In the genomic region with DNA sequence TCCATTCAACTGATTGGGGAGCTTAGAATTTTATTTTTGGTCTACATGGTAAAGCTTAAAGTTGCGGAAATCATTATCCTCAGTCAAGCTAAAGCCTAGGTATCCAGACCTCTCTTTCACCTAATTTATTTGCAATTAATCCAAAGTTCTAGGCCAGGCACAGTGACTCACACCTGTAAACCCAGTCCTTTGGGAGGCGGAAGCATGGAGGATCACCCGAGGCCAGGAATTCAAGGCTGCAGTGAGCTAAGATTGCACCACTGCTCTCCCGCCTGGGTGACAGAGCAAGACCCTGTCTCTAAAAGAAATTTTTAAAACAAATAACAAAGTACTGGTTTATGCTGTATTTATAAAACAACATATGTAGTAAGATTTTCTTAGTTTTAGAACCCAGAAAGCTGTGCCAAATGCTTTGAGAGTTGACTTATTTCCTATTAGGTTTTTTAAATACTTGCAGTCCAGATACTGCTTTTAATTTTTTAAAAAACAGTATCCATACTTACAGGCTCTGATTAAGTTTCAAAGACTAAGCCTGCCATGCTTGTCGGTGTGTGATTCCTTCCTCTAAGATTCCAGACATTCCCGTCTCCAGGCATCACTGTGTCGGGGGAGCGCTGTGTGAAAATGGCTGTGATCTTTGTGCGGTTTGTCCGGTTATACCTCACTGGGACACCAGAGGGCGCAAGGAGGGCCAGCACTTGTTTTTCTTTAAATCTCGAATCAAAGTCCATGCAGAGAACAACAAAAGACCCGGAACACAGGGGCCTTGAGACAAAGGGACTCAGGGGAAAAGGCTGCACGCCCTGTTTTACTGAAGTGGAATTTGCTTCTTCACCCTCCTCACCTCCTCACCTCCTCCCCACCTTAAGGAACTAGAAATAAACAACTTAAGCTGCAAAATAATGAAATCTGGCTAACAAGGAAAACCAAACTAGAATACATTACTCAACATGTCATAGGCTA, we compare ENCODE assay signal across 8 cellular contexts. TPM values are rescaled to one million over a fixed set of nuclear protein-coding genes. Genes with fewer than 3 reads are reported as not detected.
DNase-seq lines count a peak whose midpoint lies in the region; ATAC-seq, FAIRE-seq and TF ChIP-seq lines count a peak whose summit lies in the region.

No MANE protein-coding gene starts in this region.

- H3K27me3 Mint-ChIP-seq in activated T-helper 2 cell treated with anti-CD3 and anti-CD28 coated beads, Interferon-gamma antibody, Interleukin-2, Interleukin-4, amounts not matched to agents 10 μg/mL and 5 μg/mL and 100 μg/mL, durations not matched to agents 14 hours and 24 hours and 36 hours (ENCODE audit: low read depth), result peaks cover 2% of the 10 kb centered on the region
- no peaks in the 10 kb centered on the region for H3K27me3 Mint-ChIP-seq in neural crest cell (ENCODE audit: low read depth)

- peaks cover 0 to 44% (median 20%) of the 10 kb centered on the region in 4 donors for H3K4me1 ChIP-seq in stomach

- no peak for TF ChIP-seq EP300 in stomach (IDR thresholded peaks at IDR 0.05)

- no peaks in the 10 kb centered on the region for H3K27me3 ChIP-seq in stomach

- peak; percentile 81 for FAIRE-seq in RCC 7860 (lab: Jason Lieb, UNC)

- peak; percentile 92 for ATAC-seq in GM21825 (IDR thresholded peaks at IDR 0.05; ENCODE audit: unreplicated experiment)

- no peaks in the 10 kb centered on the region for H3K9me3 Mint-ChIP-seq in activated T-helper 2 cell treated with anti-CD3 and anti-CD28 coated beads, Interferon-gamma antibody, Interleukin-2, Interleukin-4, amounts not matched to agents 10 μg/mL and 5 μg/mL and 100 μg/mL, durations not matched to agents 14 hours and 24 hours and 36 hours
- no peaks in the 10 kb centered on the region for H3K9me3 Mint-ChIP-seq in neural crest cell

- no peak for TF ChIP-seq POLR2A in stomach (IDR thresholded peaks at IDR 0.05)

- intact Hi-C loops in activated T-helper 2 cell treated with anti-CD3 and anti-CD28 coated beads, Interferon-gamma antibody, Interleukin-2, Interleukin-4, amounts not matched to agents 10 μg/mL and 5 μg/mL and 100 μg/mL, durations not matched to agents 14 hours and 24 hours and 36 hours (cut with micrococcal nuclease), result loop anchor here (1.0 kb wide), 4 partner anchors 13 to 164 kb away; no protein-coding TSS in a partner anchor
- intact Hi-C loops in stomach (cut with DNase I; ENCODE audit: low total_unique reads), result no loop called here

- no peak overlapping the region for H3K4me3 ChIP-seq in stomach

- 19 to 25% (median 22%) methylated on average over 14 of the region's 14 CpGs for WGBS in stomach, 5 donors

- DNase-seq in EH (ENCODE audit: low read depth) (peak; percentile 93), Kasumi-1 (lab: John Stamatoyannopoulos, UW) (peak; percentile 67 to 76), RCC 7860 (ENCODE audit: low spot score) (peak; percentile 78), fibroblast of the conjunctiva (ENCODE audit: low read depth) (peak; percentile 63), neural crest cell (ENCODE audit: low read depth, low spot score) (peak; percentile 95), stomach (peak; percentile 91)
- peak; percentile 72 for DNase-seq in activated T-helper 2 cell treated with anti-CD3 and anti-CD28 coated beads, Interferon-gamma antibody, Interleukin-2, Interleukin-4, amounts not matched to agents 10 μg/mL and 5 μg/mL and 100 μg/mL, durations not matched to agents 14 hours and 24 hours and 36 hours (ENCODE audit: low spot score)

- peak overlapping the region; percentile 89 for H3K27ac Mint-ChIP-seq in activated T-helper 2 cell treated with anti-CD3 and anti-CD28 coated beads, Interferon-gamma antibody, Interleukin-2, Interleukin-4, amounts not matched to agents 10 μg/mL and 5 μg/mL and 100 μg/mL, durations not matched to agents 14 hours and 24 hours and 36 hours
- H3K27ac Mint-ChIP-seq in neural crest cell (ENCODE audit: unreplicated experiment), result peak overlapping the region; percentile 100

- peak; percentile 90 for TF ChIP-seq CTCF in neural crest cell (conservative IDR thresholded peaks at IDR 0.05)
- TF ChIP-seq CTCF in stomach (IDR thresholded peaks at IDR 0.05), result peak in 5 of 7 experiments; percentile 77 to 97 (median 87)

- no peaks in the 10 kb centered on the region for H3K36me3 ChIP-seq in stomach

- peak overlapping the region; percentile 62 to 86 (median 77) for H3K27ac ChIP-seq in stomach

- peak overlapping the region; percentile 26 for H3K4me3 Mint-ChIP-seq in activated T-helper 2 cell treated with anti-CD3 and anti-CD28 coated beads, Interferon-gamma antibody, Interleukin-2, Interleukin-4, amounts not matched to agents 10 μg/mL and 5 μg/mL and 100 μg/mL, durations not matched to agents 14 hours and 24 hours and 36 hours (ENCODE audit: low read depth)
- H3K4me3 Mint-ChIP-seq in neural crest cell, result peak overlapping the region; percentile 70

- H3K36me3 Mint-ChIP-seq in activated T-helper 2 cell treated with anti-CD3 and anti-CD28 coated beads, Interferon-gamma antibody, Interleukin-2, Interleukin-4, amounts not matched to agents 10 μg/mL and 5 μg/mL and 100 μg/mL, durations not matched to agents 14 hours and 24 hours and 36 hours (ENCODE audit: low read depth), result no peaks in the 10 kb centered on the region
- no peaks in the 10 kb centered on the region for H3K36me3 Mint-ChIP-seq in neural crest cell (ENCODE audit: low read depth)

- peaks cover 10% of the 10 kb centered on the region for H3K4me1 Mint-ChIP-seq in activated T-helper 2 cell treated with anti-CD3 and anti-CD28 coated beads, Interferon-gamma antibody, Interleukin-2, Interleukin-4, amounts not matched to agents 10 μg/mL and 5 μg/mL and 100 μg/mL, durations not matched to agents 14 hours and 24 hours and 36 hours (ENCODE audit: low read depth)
- H3K4me1 Mint-ChIP-seq in neural crest cell, result peaks cover 27% of the 10 kb centered on the region

- no peaks in the 10 kb centered on the region for H3K9me3 ChIP-seq in stomach

RNA-seq across cellular contexts. Expression of gene TMPO, which starts 24.6 kb away (rescaled TPM):
- 361 and 384 TPM in 2 replicates for total RNA-seq in activated T-helper 2 cell treated with anti-CD3 and anti-CD28 coated beads, Interferon-gamma antibody, Interleukin-2, Interleukin-4, amounts not matched to agents 10 μg/mL and 5 μg/mL and 100 μg/mL, durations not matched to agents 14 hours and 24 hours and 36 hours
- total RNA-seq in neural crest cell, result 295 and 305 TPM in 2 replicates
- 100 to 1,000 TPM in 3 of 5 donors, 10 to 100 TPM in 2; 37.9 to 209 (median 113) TPM for total RNA-seq in stomach
- 10 to 100 TPM; 22.8 to 29.6 (median 24.6) TPM for polyA plus RNA-seq in stomach
